ENCODE assay signal across 34 cellular contexts in the genomic region with DNA sequence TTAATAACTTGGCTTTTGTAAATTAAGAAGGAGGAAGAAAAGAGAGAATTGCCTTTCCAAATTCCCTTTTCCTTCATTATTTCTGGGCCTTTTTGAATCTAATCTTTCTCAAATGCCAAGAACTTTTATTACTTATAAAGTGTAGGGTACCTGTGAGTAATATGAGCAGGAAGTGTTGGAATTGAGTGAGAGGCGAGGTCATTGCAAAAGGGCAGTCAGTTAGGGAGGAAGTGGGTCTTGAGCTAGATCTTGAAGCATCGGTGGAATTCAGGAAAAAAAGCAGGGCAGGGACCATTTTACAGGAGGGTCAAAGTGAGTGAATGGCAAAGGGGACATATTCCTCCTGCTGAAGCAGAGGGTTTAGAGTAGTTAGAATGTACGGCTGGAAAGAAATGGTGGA. TPM values are rescaled to one million over a fixed set of nuclear protein-coding genes. Genes with fewer than 3 reads are reported as not detected.
DNase-seq lines count a peak whose midpoint lies in the region; ATAC-seq, FAIRE-seq and TF ChIP-seq lines count a peak whose summit lies in the region.
"Had no signal": no experiment of that assay in that cellular context is flagged by ENCODE, and none has a peak within 500 bp of the region (broad histone marks: within the 10 kb centered on the region; RNA-seq: fewer than 3 reads in every experiment).

No MANE protein-coding gene starts in this region.

- WGBS in small intestine, 3 donors: 85 to 94% (median 92%) methylated on average over 3 of the region's 3 CpGs

- CTCF ChIA-PET in activated CD8-positive, alpha-beta T cell treated with anti-CD3 and anti-CD28 coated beads for 36 hours (lab: Charles Lee): no interaction called here

- H3K4me3 Mint-ChIP-seq in CD4-positive, CD25-positive, alpha-beta regulatory T cell: no peak overlapping the region
- no peak overlapping the region; the same call in 2 of the 3 replicates for H3K4me3 Mint-ChIP-seq in GM23338
- no peak overlapping the region for H3K4me3 Mint-ChIP-seq in activated CD8-positive, alpha-beta T cell treated with anti-CD3 and anti-CD28 coated beads for 36 hours
- H3K4me3 Mint-ChIP-seq: activated naive CD8-positive, alpha-beta T cell treated with anti-CD3 and anti-CD28 coated beads, Interleukin-2, amount 50 U/mL, for 24 hours; HFFc6; immature natural killer cell had no signal

- peaks cover 20% of the 10 kb centered on the region for H4K20me1 ChIP-seq in GM23338 (replicated peaks; ENCODE audit: insufficient read depth)

- no peak for TF ChIP-seq CTCF in GM23338 (conservative IDR thresholded peaks at IDR 0.05; ENCODE audit: low read depth in 2 of 2)
- no peak for TF ChIP-seq CTCF in activated CD8-positive, alpha-beta T cell treated with anti-CD3 and anti-CD28 coated beads for 36 hours (IDR thresholded peaks at IDR 0.05)

- H3K36me3 Mint-ChIP-seq in CD4-positive, CD25-positive, alpha-beta regulatory T cell: peaks cover 60% of the 10 kb centered on the region
- peaks cover 82% of the 10 kb centered on the region for H3K36me3 Mint-ChIP-seq in GM23338 (ENCODE audit: low read depth)
- H3K36me3 Mint-ChIP-seq in activated CD8-positive, alpha-beta T cell treated with anti-CD3 and anti-CD28 coated beads for 36 hours (ENCODE audit: low read depth): peaks cover 60% of the 10 kb centered on the region

- peaks cover 80% of the 10 kb centered on the region for H3K36me3 ChIP-seq in CD4-positive, CD25-positive, alpha-beta regulatory T cell (ENCODE audit: control insufficient read depth, insufficient read depth, low read length)
- peaks cover 52% of the 10 kb centered on the region for H3K36me3 ChIP-seq in GM23338 (ENCODE audit: insufficient read depth)
- peaks cover 12 to 22% of the 10 kb centered on the region in 2 donors for H3K36me3 ChIP-seq in small intestine (ENCODE audit: control insufficient read depth in 2 of 2, insufficient read depth in 2 of 2, low read length in 2 of 2)

- H3K27me3 Mint-ChIP-seq in CD4-positive, CD25-positive, alpha-beta regulatory T cell: no peaks in the 10 kb centered on the region
- H3K27me3 Mint-ChIP-seq in GM23338 (ENCODE audit: insufficient read depth, low read depth, poor library complexity): peaks cover 3% of the 10 kb centered on the region
- no peaks in the 10 kb centered on the region for H3K27me3 Mint-ChIP-seq in activated CD8-positive, alpha-beta T cell treated with anti-CD3 and anti-CD28 coated beads for 36 hours
- H3K27me3 Mint-ChIP-seq: activated naive CD8-positive, alpha-beta T cell treated with anti-CD3 and anti-CD28 coated beads, Interleukin-2, amount 50 U/mL, for 24 hours had no signal

- no peak overlapping the region for H3K4me2 ChIP-seq in GM23338

- H3F3A ChIP-seq in GM23338 (replicated peaks; ENCODE audit: low read depth): peaks cover 12% of the 10 kb centered on the region; the same call in 1 of the 2 replicates

- POLR2A ChIA-PET in activated CD8-positive, alpha-beta T cell treated with anti-CD3 and anti-CD28 coated beads for 36 hours (lab: Charles Lee): interaction anchor here (1.0 kb wide), 1 partner anchor 37 kb away, joined by 3 read pairs; no protein-coding TSS in a partner anchor

- H3K9me3 Mint-ChIP-seq in CD4-positive, CD25-positive, alpha-beta regulatory T cell: no peaks in the 10 kb centered on the region
- H3K9me3 Mint-ChIP-seq in GM23338: no peaks in the 10 kb centered on the region
- H3K9me3 Mint-ChIP-seq in activated CD8-positive, alpha-beta T cell treated with anti-CD3 and anti-CD28 coated beads for 36 hours: no peaks in the 10 kb centered on the region
- H3K9me3 Mint-ChIP-seq: activated naive CD8-positive, alpha-beta T cell treated with anti-CD3 and anti-CD28 coated beads, Interleukin-2, amount 50 U/mL, for 24 hours; HFFc6; immature natural killer cell had no signal

- H3K27ac Mint-ChIP-seq in CD4-positive, CD25-positive, alpha-beta regulatory T cell: peak overlapping the region in 2 of 3 donors; percentile 1 to 15
- no peak overlapping the region for H3K27ac Mint-ChIP-seq in GM23338
- H3K27ac Mint-ChIP-seq in activated CD8-positive, alpha-beta T cell treated with anti-CD3 and anti-CD28 coated beads for 36 hours: peak overlapping the region; percentile 65
- H3K27ac Mint-ChIP-seq: activated naive CD8-positive, alpha-beta T cell treated with anti-CD3 and anti-CD28 coated beads, Interleukin-2, amount 50 U/mL, for 24 hours; HFFc6 had no signal

- no peak overlapping the region for H3K27ac ChIP-seq in CD4-positive, CD25-positive, alpha-beta regulatory T cell (ENCODE audit: insufficient read depth, low read length, poor library complexity, severe bottlenecking)
- H3K27ac ChIP-seq in GM23338 (ENCODE audit: low read depth) (peak overlapping the region; percentile 14; the same call in 1 of the 2 replicates), small intestine (ENCODE audit: low read depth in 1 of 2, low read length in 1 of 2) (no peak overlapping the region)
- H3K27ac ChIP-seq: body of pancreas, Peyer's patch, SJCRH30, skin epidermis, upper lobe of right lung had no signal

- H2AFZ ChIP-seq in GM23338: no peak overlapping the region

- no peak for FAIRE-seq in small intestine (lab: Jason Lieb, UNC)
- FAIRE-seq: colon, GM19239, HTR-8/SVneo had no signal

- H3K27me3 ChIP-seq in CD4-positive, CD25-positive, alpha-beta regulatory T cell (ENCODE audit: control insufficient read depth, insufficient read depth, low read length): no peaks in the 10 kb centered on the region
- H3K27me3 ChIP-seq in GM23338 (ENCODE audit: insufficient read depth): no peaks in the 10 kb centered on the region
- H3K27me3 ChIP-seq in small intestine (ENCODE audit: control insufficient read depth in 2 of 2, insufficient read depth in 2 of 2, low read length in 2 of 2): no peaks in the 10 kb centered on the region
- H3K27me3 ChIP-seq: body of pancreas, left lung, Peyer's patch, SJCRH30, upper lobe of right lung had no signal

- H3K9me2 ChIP-seq in GM23338 (ENCODE audit: insufficient read depth): no peaks in the 10 kb centered on the region

- no peak for DNase-seq in CD4-positive, CD25-positive, alpha-beta regulatory T cell
- no peak for DNase-seq in GM23338 (ENCODE audit: low spot score)
- DNase-seq in activated CD8-positive, alpha-beta T cell treated with anti-CD3 and anti-CD28 coated beads for 36 hours: no peak
- peak; percentile 65 for DNase-seq in kidney tubule cell (ENCODE audit: low spot score)
- no peak for DNase-seq in small intestine
- DNase-seq in hypothalamus (lab: John Stamatoyannopoulos, UW): no peak
- DNase-seq in DMS 273 treated with DMSO at 0.1 percent for 48 hours (lab: John Stamatoyannopoulos, UW): no peak
- DNase-seq: ACHN; activated CD4-positive, alpha-beta T cell treated with anti-CD3 and anti-CD28 coated beads for 1 hour; activated CD8-positive, alpha-beta memory T cell treated with anti-CD3 and anti-CD28 coated beads, Interleukin-2, amount 50 U/mL, for 4 hours; activated effector memory CD4-positive, alpha-beta T cell treated with anti-CD3 and anti-CD28 coated beads, Interleukin-2, amount 50 U/mL, for 16 hours; activated naive CD8-positive, alpha-beta T cell treated with anti-CD3 and anti-CD28 coated beads, Interleukin-2, amount 50 U/mL, for 24 hours; body of pancreas; effector memory CD4-positive, alpha-beta T cell; foreskin fibroblast; HFFc6; immature natural killer cell; KG1; left lung; mesendoderm; NCI-H1694; NCI-H2171 treated with DMSO at 0.1 percent for 48 hours; NCI-H524 treated with DMSO at 0.1 percent for 48 hours; NK-92 treated with Interleukin-12 subunit alpha and Interleukin-12 subunit beta, amount 100 ng/mL, for 24 hours; occipital lobe; Peyer's patch; SJCRH30; stimulated activated CD4-positive, alpha-beta T cell treated with anti-CD3 and anti-CD28 coated beads, Interleukin-2, amount 100 ng/mL, for 24 hours; upper lobe of right lung had no signal

- no peaks in the 10 kb centered on the region for H3K9me3 ChIP-seq in CD4-positive, CD25-positive, alpha-beta regulatory T cell (ENCODE audit: control insufficient read depth in 2 of 2, low read length in 2 of 2)
- H3K9me3 ChIP-seq in small intestine (ENCODE audit: control insufficient read depth, low read depth): no peaks in the 10 kb centered on the region
- H3K9me3 ChIP-seq: body of pancreas, left lung, Peyer's patch, SJCRH30, upper lobe of right lung had no signal

- no peaks in the 10 kb centered on the region for H3K4me1 ChIP-seq in CD4-positive, CD25-positive, alpha-beta regulatory T cell (ENCODE audit: control insufficient read depth, insufficient read depth, low read length, poor library complexity, severe bottlenecking)
- H3K4me1 ChIP-seq in GM23338 (ENCODE audit: insufficient read depth) (no peaks in the 10 kb centered on the region), small intestine (ENCODE audit: control insufficient read depth in 2 of 2, insufficient read depth in 1 of 2, low read depth in 1 of 2, low read length in 1 of 2) (no peaks in the 10 kb centered on the region)
- H3K4me1 ChIP-seq: body of pancreas, Peyer's patch, SJCRH30 had no signal

- peaks cover 3 to 16% (median 10%) of the 10 kb centered on the region in 4 donors for H3K4me1 Mint-ChIP-seq in CD4-positive, CD25-positive, alpha-beta regulatory T cell
- H3K4me1 Mint-ChIP-seq in GM23338: no peaks in the 10 kb centered on the region
- H3K4me1 Mint-ChIP-seq in activated CD8-positive, alpha-beta T cell treated with anti-CD3 and anti-CD28 coated beads for 36 hours (ENCODE audit: low read depth): no peaks in the 10 kb centered on the region
- H3K4me1 Mint-ChIP-seq: activated naive CD8-positive, alpha-beta T cell treated with anti-CD3 and anti-CD28 coated beads, Interleukin-2, amount 50 U/mL, for 24 hours; immature natural killer cell had no signal

- no peak overlapping the region for H3K4me3 ChIP-seq in CD4-positive, CD25-positive, alpha-beta regulatory T cell (ENCODE audit: low read depth, low read length)
- H3K4me3 ChIP-seq in GM23338 (no peak overlapping the region), small intestine (ENCODE audit: low read depth in 1 of 2, low read length in 2 of 2) (no peak overlapping the region)
- H3K4me3 ChIP-seq: body of pancreas, left lung, Peyer's patch, SJCRH30, skin epidermis, upper lobe of right lung had no signal

- intact Hi-C loops in activated CD8-positive, alpha-beta T cell treated with anti-CD3 and anti-CD28 coated beads for 36 hours (cut with micrococcal nuclease): no loop called here

- H3K79me2 ChIP-seq in GM23338 (replicated peaks; ENCODE audit: insufficient read depth): peaks cover 12% of the 10 kb centered on the region

- ATAC-seq in CD4-positive, CD25-positive, alpha-beta regulatory T cell (ENCODE audit: low read depth in 2 of 2): no peak
- ATAC-seq in GM23338 (no peak), HG03354 (IDR thresholded peaks at IDR 0.05; ENCODE audit: poor library complexity, severe bottlenecking, unreplicated experiment) (no peak)
- no peak for ATAC-seq in activated CD8-positive, alpha-beta T cell treated with anti-CD3 and anti-CD28 coated beads for 36 hours
- ATAC-seq: activated naive CD8-positive, alpha-beta T cell treated with anti-CD3 and anti-CD28 coated beads, Interleukin-2, amount 50 U/mL, for 24 hours; body of pancreas; left lung; upper lobe of right lung had no signal

RNA-seq across cellular contexts. Expression of a gene that starts 23.4 kb away (rescaled TPM):
- total RNA-seq in CD4-positive, CD25-positive, alpha-beta regulatory T cell: 61.2 TPM
- polyA plus RNA-seq in CD4-positive, CD25-positive, alpha-beta regulatory T cell: 1 to 10 TPM; 3.2 to 7.7 (median 5.5) TPM
- total RNA-seq in GM23338 (2014; rRNA removed; shearing (Covaris generic)): 34.8 and 43.3 TPM in 2 replicates
- polyA plus RNA-seq in GM23338 (2016; fragmentation: Nextera tagmentation; extraction: Ambion mirVana) (6.7 and 8.0 TPM in 2 replicates), small intestine (10 to 100 TPM in 1 of 3 donors, 1 to 10 TPM in 2; 4.3 to 10.5 (median 8.9) TPM)
- 10 to 100 TPM; 33.7 to 34.9 TPM for total RNA-seq in activated CD8-positive, alpha-beta T cell treated with anti-CD3 and anti-CD28 coated beads for 36 hours

RNA-seq across cellular contexts. Expression of a gene that starts 43.5 kb away (rescaled TPM):
- total RNA-seq in CD4-positive, CD25-positive, alpha-beta regulatory T cell: 71.8 TPM
- polyA plus RNA-seq in CD4-positive, CD25-positive, alpha-beta regulatory T cell: 1 to 10 TPM; 3.2 to 5.0 (median 3.7) TPM
- 36.6 and 40.0 TPM in 2 replicates for total RNA-seq in GM23338 (2014; rRNA removed; shearing (Covaris generic))
- polyA plus RNA-seq in GM23338 (2016; fragmentation: Nextera tagmentation; extraction: Ambion mirVana) (11.2 and 12.8 TPM in 2 replicates), small intestine (10 to 100 TPM; 18.6 to 29.0 (median 23.2) TPM)
- 10 to 100 TPM; 41.5 to 42.9 TPM for total RNA-seq in activated CD8-positive, alpha-beta T cell treated with anti-CD3 and anti-CD28 coated beads for 36 hours

RNA-seq across cellular contexts. Expression of a gene that starts 55.8 kb away (rescaled TPM):
- 8.9 TPM for total RNA-seq in CD4-positive, CD25-positive, alpha-beta regulatory T cell
- polyA plus RNA-seq in CD4-positive, CD25-positive, alpha-beta regulatory T cell: 10 to 100 TPM in 3 of 4 donors, 1 to 10 TPM in 1; 9.1 to 12.7 (median 11.6) TPM
- total RNA-seq in GM23338 (2014; rRNA removed; shearing (Covaris generic)): 3.8 and 7.4 TPM in 2 replicates
- polyA plus RNA-seq in GM23338 (2016; fragmentation: Nextera tagmentation; extraction: Ambion mirVana): 1.8 and 2.3 TPM in 2 replicates
- total RNA-seq in activated CD8-positive, alpha-beta T cell treated with anti-CD3 and anti-CD28 coated beads for 36 hours: 10 to 100 TPM; 21.6 to 21.9 TPM
- 10 to 100 TPM; 18.9 to 32.2 (median 22.1) TPM for polyA plus RNA-seq in small intestine
- total RNA-seq: SJCRH30, upper lobe of right lung had no signal
